In the genomic region with DNA sequence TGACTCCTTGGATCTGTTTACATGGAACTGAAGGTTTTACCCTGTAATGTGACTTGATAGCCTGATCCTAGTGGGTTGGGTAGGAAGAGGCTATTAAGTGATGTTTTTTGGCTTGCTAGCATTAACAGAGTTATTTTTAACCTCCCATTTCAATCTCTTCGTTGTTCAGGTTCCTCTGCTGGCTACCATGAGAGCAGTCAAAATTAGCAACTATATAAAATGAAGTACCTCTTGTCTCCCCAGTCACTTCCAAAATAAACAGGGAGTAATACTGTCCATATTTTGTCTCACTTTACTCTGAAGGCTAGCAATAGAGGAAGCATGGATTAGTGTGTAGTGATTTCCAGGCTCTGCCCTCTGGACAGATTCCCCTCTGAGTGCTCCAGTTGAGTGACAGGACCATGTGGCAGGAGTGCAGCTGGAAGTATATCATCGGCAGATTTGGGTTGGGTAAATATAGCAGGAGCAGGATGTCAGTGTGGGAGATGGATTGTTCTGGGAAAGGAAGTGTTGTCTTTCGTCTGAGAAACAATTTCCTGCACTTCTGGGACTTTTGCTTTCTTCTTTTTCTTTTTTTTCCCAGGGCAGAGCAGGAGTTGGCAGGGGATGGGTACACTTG, we compare ENCODE assay signal across 9 cellular contexts. TPM values are rescaled to one million over a fixed set of nuclear protein-coding genes. Genes with fewer than 3 reads are reported as not detected.
DNase-seq lines count a peak whose midpoint lies in the region; ATAC-seq and TF ChIP-seq lines count a peak whose summit lies in the region.
"Had no signal": no experiment of that assay in that cellular context is flagged by ENCODE, and none has a peak within 500 bp of the region (broad histone marks: within the 10 kb centered on the region; RNA-seq: fewer than 3 reads in every experiment).

No MANE protein-coding gene starts in this region.

- H3K27ac Mint-ChIP-seq in activated naive CD4-positive, alpha-beta T cell treated with anti-CD3 and anti-CD28 coated beads, Interleukin-2, amount 50 U/mL, for 24 hours: peak overlapping the region; percentile 76
- H3K27ac Mint-ChIP-seq in activated naive CD8-positive, alpha-beta T cell treated with anti-CD3 and anti-CD28 coated beads for 36 hours: no peak overlapping the region

- peaks cover 5% of the 10 kb centered on the region for H3K36me3 Mint-ChIP-seq in activated naive CD4-positive, alpha-beta T cell treated with anti-CD3 and anti-CD28 coated beads, Interleukin-2, amount 50 U/mL, for 24 hours
- peaks cover 7% of the 10 kb centered on the region for H3K36me3 Mint-ChIP-seq in activated naive CD8-positive, alpha-beta T cell treated with anti-CD3 and anti-CD28 coated beads for 36 hours

- TF ChIP-seq CTCF in upper lobe of right lung (IDR thresholded peaks at IDR 0.05): no peak

- peaks cover 64% of the 10 kb centered on the region for H3K4me1 Mint-ChIP-seq in activated naive CD4-positive, alpha-beta T cell treated with anti-CD3 and anti-CD28 coated beads, Interleukin-2, amount 50 U/mL, for 24 hours
- H3K4me1 Mint-ChIP-seq in activated naive CD8-positive, alpha-beta T cell treated with anti-CD3 and anti-CD28 coated beads for 36 hours: peaks cover 53% of the 10 kb centered on the region

- H3K27me3 Mint-ChIP-seq in activated naive CD4-positive, alpha-beta T cell treated with anti-CD3 and anti-CD28 coated beads, Interleukin-2, amount 50 U/mL, for 24 hours: no peaks in the 10 kb centered on the region
- no peaks in the 10 kb centered on the region for H3K27me3 Mint-ChIP-seq in activated naive CD8-positive, alpha-beta T cell treated with anti-CD3 and anti-CD28 coated beads for 36 hours

- H3K27ac ChIP-seq in upper lobe of right lung: peak overlapping the region; percentile 45

- DNase-seq in activated naive CD4-positive, alpha-beta T cell treated with Interleukin-2 at 50 U/mL for 16 hours: no peak
- no peak for DNase-seq in activated naive CD8-positive, alpha-beta T cell treated with anti-CD3 and anti-CD28 coated beads for 36 hours
- peak; percentile 13 for DNase-seq in inferior parietal cortex (ENCODE audit: extremely low spot score)
- DNase-seq in upper lobe of right lung: no peak
- no peak for DNase-seq in central memory CD4-positive, alpha-beta T cell
- no peak for DNase-seq in NCI-H2196 treated with DMSO at 0.1 percent for 48 hours (lab: John Stamatoyannopoulos, UW; ENCODE audit: unreplicated experiment)

- no peaks in the 10 kb centered on the region for H3K27me3 ChIP-seq in upper lobe of right lung

- peak overlapping the region; percentile 20 for H3K4me3 ChIP-seq in upper lobe of right lung

- H3K4me3 Mint-ChIP-seq in activated naive CD4-positive, alpha-beta T cell treated with anti-CD3 and anti-CD28 coated beads, Interleukin-2, amount 50 U/mL, for 24 hours: peak overlapping the region; percentile 50
- peak overlapping the region; percentile 50 for H3K4me3 Mint-ChIP-seq in activated naive CD8-positive, alpha-beta T cell treated with anti-CD3 and anti-CD28 coated beads for 36 hours

- H3K36me3 ChIP-seq in upper lobe of right lung: no peaks in the 10 kb centered on the region

- no peaks in the 10 kb centered on the region for H3K9me3 ChIP-seq in upper lobe of right lung

- intact Hi-C loops in upper lobe of right lung (cut with DNase I): no loop called here

- H3K9me3 Mint-ChIP-seq in activated naive CD4-positive, alpha-beta T cell treated with anti-CD3 and anti-CD28 coated beads, Interleukin-2, amount 50 U/mL, for 24 hours: no peaks in the 10 kb centered on the region
- no peaks in the 10 kb centered on the region for H3K9me3 Mint-ChIP-seq in activated naive CD8-positive, alpha-beta T cell treated with anti-CD3 and anti-CD28 coated beads for 36 hours

- ATAC-seq in upper lobe of right lung (peak; percentile 66), HG03354 (IDR thresholded peaks at IDR 0.05; ENCODE audit: poor library complexity, severe bottlenecking, unreplicated experiment) (no peak)

- H3K4me1 ChIP-seq in upper lobe of right lung: peaks cover 37% of the 10 kb centered on the region

RNA-seq across cellular contexts. Expression of a gene that starts 35.2 kb away (rescaled TPM):
- 10 to 100 TPM; 29.3 to 29.5 TPM for total RNA-seq in activated naive CD8-positive, alpha-beta T cell treated with anti-CD3 and anti-CD28 coated beads for 36 hours
- total RNA-seq in upper lobe of right lung: 38.5 TPM

RNA-seq across cellular contexts. Expression of a gene that starts 39.2 kb away (rescaled TPM):
- total RNA-seq in activated naive CD8-positive, alpha-beta T cell treated with anti-CD3 and anti-CD28 coated beads for 36 hours: under 1 TPM in 1 of 2 experiments, not detected in 1; 0.31 TPM
- not detected for total RNA-seq in upper lobe of right lung
- total RNA-seq: M059J had no signal

RNA-seq across cellular contexts. Expression of a gene that starts 54.4 kb away (rescaled TPM):
- total RNA-seq in activated naive CD8-positive, alpha-beta T cell treated with anti-CD3 and anti-CD28 coated beads for 36 hours: not detected
- 0.87 TPM for total RNA-seq in upper lobe of right lung
